19 cellular contexts compared by ENCODE assay signal in genomic region chr12:20410746-20411145, GRCh38.
"Had no signal": no experiment of that assay in that cellular context is flagged by ENCODE, and none has a peak within 500 bp of the region (broad histone marks: within the 10 kb centered on the region; RNA-seq: fewer than 3 reads in every experiment).

No MANE protein-coding gene starts in this region.

- H3K4me3 ChIP-seq: lung, right lobe of liver, smooth muscle cell had no signal

- H3K27me3 Mint-ChIP-seq: T-helper 17 cell, type B pancreatic cell had no signal

- H3K9me3 Mint-ChIP-seq: type B pancreatic cell had no signal

- H3K4me3 Mint-ChIP-seq: immature natural killer cell, T-helper 17 cell, type B pancreatic cell had no signal

- H3K9me3 ChIP-seq: right lobe of liver had no signal

- H3K27ac Mint-ChIP-seq: immature natural killer cell, T-helper 17 cell had no signal

- H3K4me1 ChIP-seq: right lobe of liver had no signal

- H3K36me3 ChIP-seq: brain microvascular endothelial cell, right lobe of liver had no signal

- H3K27me3 ChIP-seq: brain microvascular endothelial cell had no signal

- DNase-seq: activated CD4-positive, alpha-beta T cell treated with anti-CD3 and anti-CD28 coated beads, Interleukin-2, amount 50 U/mL, for 1 hour; activated CD8-positive, alpha-beta memory T cell treated with anti-CD3 and anti-CD28 coated beads for 24 hours; activated naive CD4-positive, alpha-beta T cell; anterior cingulate cortex; brain microvascular endothelial cell; cortex of kidney; effector CD8-positive, alpha-beta T cell; foreskin melanocyte; immature natural killer cell; left cardiac atrium; midbrain; right lobe of liver; stimulated activated CD4-positive, alpha-beta T cell treated with anti-CD3 and anti-CD28 coated beads, Interleukin-4, amount 100 ng/mL, for 4 hours; stimulated activated CD8-positive, alpha-beta memory T cell treated with anti-CD3 and anti-CD28 coated beads, Interleukin-4, amount 100 ng/mL, for 48 hours; stimulated activated naive CD8-positive, alpha-beta T cell treated with anti-CD3 and anti-CD28 coated beads, Interleukin-15, Interleukin-2, amounts not matched to agents 100 U/mL and 50 U/mL, for 24 hours; T-helper 17 cell had no signal

- H3K27ac ChIP-seq: brain microvascular endothelial cell, right lobe of liver had no signal

- H3K4me2 ChIP-seq: smooth muscle cell had no signal
